19 cellular contexts compared by ENCODE assay signal in genomic region chr14:89629383-89629782, GRCh38.
DNase-seq lines count a peak whose midpoint lies in the region; ATAC-seq, FAIRE-seq and TF ChIP-seq lines count a peak whose summit lies in the region.
"Had no signal": no experiment of that assay in that cellular context is flagged by ENCODE, and none has a peak within 500 bp of the region (broad histone marks: within the 10 kb centered on the region; RNA-seq: fewer than 3 reads in every experiment).

No MANE protein-coding gene starts in this region.

- H3K36me3 ChIP-seq in K562 (ENCODE audit: control insufficient read depth, insufficient read depth, low read length) (no peaks in the 10 kb centered on the region), small intestine (ENCODE audit: control insufficient read depth in 2 of 2, insufficient read depth in 2 of 2, low read length in 2 of 2) (no peaks in the 10 kb centered on the region), HepG2 (replicated peaks in 1 of 2; ENCODE audit: control insufficient read depth in 1 of 2, insufficient read depth in 2 of 2, low read length in 2 of 2) (no peaks in the 10 kb centered on the region)
- H3K36me3 ChIP-seq: gastrocnemius medialis had no signal

- no peaks in the 10 kb centered on the region for H3K4me1 ChIP-seq in K562 (replicated peaks in 1 of 2; ENCODE audit: control insufficient read depth in 2 of 2, insufficient read depth in 2 of 2, low read length in 2 of 2)
- H3K4me1 ChIP-seq in small intestine (ENCODE audit: control insufficient read depth in 2 of 2, insufficient read depth in 1 of 2, low read depth in 1 of 2, low read length in 1 of 2), result peaks cover 2% of the 10 kb centered on the region in 2 donors
- peaks cover 32% of the 10 kb centered on the region for H3K4me1 ChIP-seq in HepG2 (ENCODE audit: insufficient read depth, low read length)

- BruUV-seq in K562 (replicated peaks; lab: Mats Ljungman, UMichigan) (no TSS peak), HepG2 (replicated peaks; lab: Mats Ljungman, UMichigan) (no TSS peak)

- no peaks in the 10 kb centered on the region for H3K27me3 Mint-ChIP-seq in activated T-cell treated with anti-CD3 and anti-CD28 coated beads, Interleukin-2, amount 50 U/mL, for 24 hours

- POLR2A ChIA-PET in K562 (lab: Yijun Ruan, JAX), result no interaction called here
- POLR2A ChIA-PET in HepG2 (lab: Yijun Ruan, JAX), result interaction anchor here (1.0 kb wide), 1 partner anchor 12 kb away, joined by 3 read pairs; no protein-coding TSS in a partner anchor

- FAIRE-seq in K562 (lab: Jason Lieb, UNC) (no peak), small intestine (lab: Jason Lieb, UNC) (no peak), HepG2 (lab: Jason Lieb, UNC) (no peak)
- FAIRE-seq: endothelial cell of umbilical vein, urothelium cell line had no signal

- DNase-seq in activated T-cell treated with anti-CD3 and anti-CD28 coated beads, Interleukin-2, amount 50 U/mL, for 24 hours, result no peak
- DNase-seq in activated T-cell treated with anti-CD3 and anti-CD28 coated beads for 4 hours (no peak), NCI-H82 treated with DMSO at 0.1 percent for 48 hours (lab: John Stamatoyannopoulos, UW; ENCODE audit: unreplicated experiment) (peak; percentile 68), K562 (ENCODE audit: extremely low read depth in 1 of 4, low spot score in 3 of 4) (no peak), small intestine (peak; percentile 62), amniotic stem cell (lab: John Stamatoyannopoulos, UW) (no peak), HepG2 (ENCODE audit: low spot score) (no peak), GOT3 (lab: John Stamatoyannopoulos, UW) (no peak)
- DNase-seq: gastrocnemius medialis; NCI-H1417 treated with DMSO at 0.1 percent for 48 hours; NK-92 treated with Interleukin-12 subunit alpha and Interleukin-12 subunit beta, amount 100 ng/mL, for 24 hours; psoas muscle; stimulated activated CD4-positive, alpha-beta T cell treated with anti-CD3 and anti-CD28 coated beads, Interleukin-12 subunit alpha, Interleukin-12 subunit beta, amount 100 ng/mL, for 4 hours; stimulated activated naive CD4-positive, alpha-beta T cell treated with Interleukin-2 at 50 U/mL for 16 hours had no signal

- in situ Hi-C loops in K562 (cut with MboI), result no loop called here
- in situ Hi-C loops in HepG2 (cut with HindIII; ENCODE audit: extremely low pct_ligation_motif_present, low pct_unique_long_range_greater_than_20kb), result no loop called here

- H3K9ac ChIP-seq in K562 (ENCODE audit: insufficient read depth in 1 of 2, low read depth in 2 of 2, low read length in 2 of 2) (no peak overlapping the region), HepG2 (ENCODE audit: insufficient read depth, low read depth, low read length) (no peak overlapping the region)
- H3K9ac ChIP-seq: KMS-11 had no signal

- H3K4me1 Mint-ChIP-seq in activated T-cell treated with anti-CD3 and anti-CD28 coated beads, Interleukin-2, amount 50 U/mL, for 24 hours (ENCODE audit: low read depth), result peaks cover 76% of the 10 kb centered on the region

- TF ChIP-seq CTCF in K562 (IDR thresholded peaks at IDR 0.05 in 2 of 3, conservative IDR thresholded peaks at IDR 0.05 in 1 of 3; ENCODE audit: insufficient read depth in 2 of 3, low read depth in 1 of 3, low read length in 3 of 3) (no peak), HepG2 (CRISPR knock-in tag; IDR thresholded peaks at IDR 0.05) (no peak)

- H3K4me3 Mint-ChIP-seq in activated T-cell treated with anti-CD3 and anti-CD28 coated beads, Interleukin-2, amount 50 U/mL, for 24 hours, result no peak overlapping the region

- H3K9me3 Mint-ChIP-seq in activated T-cell treated with anti-CD3 and anti-CD28 coated beads, Interleukin-2, amount 50 U/mL, for 24 hours, result peaks cover 27% of the 10 kb centered on the region

- intact Hi-C loops in K562 (cut with micrococcal nuclease), result no loop called here
- intact Hi-C loops in HepG2 (cut with micrococcal nuclease; ENCODE audit: unreplicated experiment), result no loop called here

- H3K27ac ChIP-seq in K562 (ENCODE audit: extremely low read depth, low read depth, low read length) (no peak overlapping the region), small intestine (ENCODE audit: low read depth in 1 of 2, low read length in 1 of 2) (no peak overlapping the region), HepG2 (ENCODE audit: extremely low read length, insufficient read depth, low read length) (no peak overlapping the region)
- H3K27ac ChIP-seq: gastrocnemius medialis, HL-60, KMS-11, psoas muscle had no signal

- no peak for TF ChIP-seq EP300 in K562 (IDR thresholded peaks at IDR 0.05; ENCODE audit: low read length)
- no peak for TF ChIP-seq EP300 in HepG2 (IDR thresholded peaks at IDR 0.05; ENCODE audit: low read depth in 2 of 2, low read length in 2 of 2)
- TF ChIP-seq EP300 in HepG2 (CRISPR knock-in tag; IDR thresholded peaks at IDR 0.05; ENCODE audit: borderline replicate concordance), result no peak

- H3K36me3 Mint-ChIP-seq in activated T-cell treated with anti-CD3 and anti-CD28 coated beads, Interleukin-2, amount 50 U/mL, for 24 hours (ENCODE audit: low read depth), result peaks cover 22% of the 10 kb centered on the region

- peak overlapping the region; percentile 18 for H3K27ac Mint-ChIP-seq in activated T-cell treated with anti-CD3 and anti-CD28 coated beads, Interleukin-2, amount 50 U/mL, for 24 hours

- H3K4me3 ChIP-seq in K562 (no peak overlapping the region), small intestine (ENCODE audit: low read depth in 1 of 2, low read length in 2 of 2) (no peak overlapping the region), HepG2 (replicated peaks in 1 of 3; ENCODE audit: insufficient read depth in 1 of 3, low read depth in 2 of 3, low read length in 3 of 3) (no peak overlapping the region)
- H3K4me3 ChIP-seq: gastrocnemius medialis, psoas muscle had no signal

- WGBS in K562 (ENCODE audit: insufficient coverage, low coverage, missing lambda C conversion rate), result 0% methylated on average over 5 of the region's 8 CpGs
- 26 to 67% (median 58%) methylated on average over 8 of the region's 8 CpGs for WGBS in small intestine, 3 donors
- 54% methylated on average over 8 of the region's 8 CpGs for WGBS in HepG2 (ENCODE audit: low lambda C conversion rate)

- peaks cover 0 to 6% of the 10 kb centered on the region in 2 experiments; a peak in 3 of 5 replicates for H3K27me3 ChIP-seq in K562 (ENCODE audit: control insufficient read depth in 2 of 2, insufficient read depth in 2 of 2, low read length in 2 of 2)
- no peaks in the 10 kb centered on the region for H3K27me3 ChIP-seq in small intestine (ENCODE audit: control insufficient read depth in 2 of 2, insufficient read depth in 2 of 2, low read length in 2 of 2)
- peaks cover 0 to 5% of the 10 kb centered on the region in 2 experiments; a peak in 1 of 5 replicates for H3K27me3 ChIP-seq in HepG2 (ENCODE audit: control insufficient read depth in 1 of 2, insufficient read depth in 2 of 2, low read length in 2 of 2)
- H3K27me3 ChIP-seq: gastrocnemius medialis had no signal

- ATAC-seq in K562 (no peak), HepG2 (no peak)
- ATAC-seq: gastrocnemius medialis, psoas muscle, Right ventricle myocardium inferior had no signal

- no peak for TF ChIP-seq POLR2A in K562 (conservative IDR thresholded peaks at IDR 0.05)
- TF ChIP-seq POLR2A in HepG2 (IDR thresholded peaks at IDR 0.05; ENCODE audit: insufficient read depth in 1 of 2, low read depth in 2 of 2, low read length in 2 of 2), result no peak

- H3K79me2 ChIP-seq in K562 (ENCODE audit: control insufficient read depth, insufficient read depth, low read length), result no peaks in the 10 kb centered on the region
- H3K79me2 ChIP-seq in HepG2 (ENCODE audit: insufficient read depth, low read length), result no peaks in the 10 kb centered on the region

- no peak for TF ChIP-seq RAD21 in K562 (CRISPR knock-in tag; conservative IDR thresholded peaks at IDR 0.05 in 1 of 2, IDR thresholded peaks at IDR 0.05 in 1 of 2)
- no peak for TF ChIP-seq RAD21 in HepG2 (CRISPR knock-in tag; IDR thresholded peaks at IDR 0.05)

- H3K9me1 ChIP-seq in K562 (ENCODE audit: control insufficient read depth, insufficient read depth, low read length), result no peaks in the 10 kb centered on the region

- H3K9me3 ChIP-seq in K562 (replicated peaks; ENCODE audit: control insufficient read depth, insufficient read depth, low read depth, low read length) (no peaks in the 10 kb centered on the region), small intestine (ENCODE audit: control insufficient read depth, low read depth) (no peaks in the 10 kb centered on the region), HepG2 (ENCODE audit: low read length) (no peaks in the 10 kb centered on the region)
- H3K9me3 ChIP-seq: gastrocnemius medialis, psoas muscle had no signal

- H4K20me1 ChIP-seq in K562 (replicated peaks; ENCODE audit: control insufficient read depth, insufficient read depth, low read length) (no peaks in the 10 kb centered on the region), HepG2 (ENCODE audit: insufficient read depth, low read length) (no peaks in the 10 kb centered on the region)

- no peak overlapping the region for H3K4me2 ChIP-seq in K562 (ENCODE audit: insufficient read depth, low read length)
- no peak overlapping the region for H3K4me2 ChIP-seq in HepG2 (ENCODE audit: low read depth, low read length)
- H3K4me2 ChIP-seq: KMS-11 had no signal

- CTCF ChIA-PET in K562 (lab: Yijun Ruan, JAX; ENCODE audit: low intra/inter-chr PET ratio) (no interaction called here), HepG2 (lab: Yijun Ruan, JAX; ENCODE audit: low intra/inter-chr PET ratio, low total read pairs) (no interaction called here)

- H2AFZ ChIP-seq in K562 (ENCODE audit: low read depth, low read length) (no peak overlapping the region), HepG2 (ENCODE audit: low read length) (no peak overlapping the region)

TF ChIP-seq in K562, 482 proteins besides CTCF, POLR2A, EP300 and RAD21:
- TF ChIP-seq EGR1 (conservative IDR thresholded peaks at IDR 0.05) (peak; percentile 58), CREM (IDR thresholded peaks at IDR 0.05; ENCODE audit: low read depth) (no peak)

TF ChIP-seq in HepG2, 621 proteins besides CTCF, POLR2A, EP300 and RAD21 (continues in another document):
- TF ChIP-seq NFRKB (IDR thresholded peaks at IDR 0.05), result no peak
- TF ChIP-seq TMF1 (CRISPR knock-in tag; IDR thresholded peaks at IDR 0.05; ENCODE audit: low read depth), result no peak
- no peak for TF ChIP-seq ZFP1 (CRISPR knock-in tag; IDR thresholded peaks at IDR 0.05)

Comparison
In these comparisons a context has a peak if more than half of its experiments do, and no peak if none do; other contexts are left out.
1. DNase-seq: peak in NCI-H82 treated with DMSO at 0.1 percent for 48 hours (single experiment) and small intestine (single experiment); none in activated T-cell treated with anti-CD3 and anti-CD28 coated beads, Interleukin-2, amount 50 U/mL, for 24 hours (single experiment), activated T-cell treated with anti-CD3 and anti-CD28 coated beads for 4 hours (single experiment), K562 (0 of 4), amniotic stem cell (single experiment), HepG2 (single experiment) and GOT3 (single experiment).